12 cellular contexts compared by ENCODE assay signal in the genomic region with DNA sequence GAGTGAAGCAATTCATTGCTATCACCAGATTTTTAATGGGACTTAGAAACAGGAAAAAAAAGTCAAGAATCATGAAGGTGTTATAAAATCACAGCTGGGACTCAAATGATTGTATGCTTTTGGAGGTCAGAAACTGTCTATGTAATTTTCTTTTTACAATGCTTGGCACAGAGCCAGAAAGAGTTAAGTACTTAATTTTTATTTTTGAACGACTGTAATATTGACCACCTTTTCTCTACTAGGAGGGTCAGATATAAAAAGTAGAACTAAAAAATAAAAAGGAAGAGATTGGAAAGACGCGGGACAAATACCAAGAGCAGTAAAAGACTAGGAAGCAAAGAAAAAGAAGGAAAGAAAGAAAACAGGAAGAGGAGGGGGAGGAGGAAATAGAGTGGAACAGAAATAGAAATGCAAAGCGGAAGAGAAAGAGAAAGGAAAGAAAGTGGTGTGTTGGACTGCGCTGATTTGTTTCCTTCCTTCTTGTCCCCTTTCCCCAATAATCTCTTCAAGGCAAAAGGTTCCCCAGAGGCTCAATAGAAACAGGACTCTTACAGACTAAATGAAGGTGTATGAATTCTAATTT. TPM values are rescaled to one million over a fixed set of nuclear protein-coding genes. Genes with fewer than 3 reads are reported as not detected.
DNase-seq lines count a peak whose midpoint lies in the region; ATAC-seq and TF ChIP-seq lines count a peak whose summit lies in the region.
"Had no signal": no experiment of that assay in that cellular context is flagged by ENCODE, and none has a peak within 500 bp of the region (broad histone marks: within the 10 kb centered on the region; RNA-seq: fewer than 3 reads in every experiment).

No MANE protein-coding gene starts in this region.

- peaks cover 5% of the 10 kb centered on the region for H3K9me3 ChIP-seq in DND-41 (ENCODE audit: insufficient read depth, low read length, severe bottlenecking)
- no peaks in the 10 kb centered on the region for H3K9me3 ChIP-seq in uterus

- peaks cover 4% of the 10 kb centered on the region; the same call in 1 of the 2 replicates for H3K9me2 ChIP-seq in GM23338 (ENCODE audit: insufficient read depth)

- peaks cover 13% of the 10 kb centered on the region for H3K9me3 Mint-ChIP-seq in GM23338
- H3K9me3 Mint-ChIP-seq in memory B cell, result peaks cover 1% of the 10 kb centered on the region

- H3K27me3 Mint-ChIP-seq in GM23338 (ENCODE audit: insufficient read depth, low read depth, poor library complexity) (no peaks in the 10 kb centered on the region), memory B cell (no peaks in the 10 kb centered on the region)

- H3K27me3 ChIP-seq in DND-41 (ENCODE audit: insufficient read depth, low read length, poor library complexity), result no peaks in the 10 kb centered on the region
- H3K27me3 ChIP-seq in GM23338 (ENCODE audit: insufficient read depth), result no peaks in the 10 kb centered on the region
- no peaks in the 10 kb centered on the region for H3K27me3 ChIP-seq in uterus

- H3F3A ChIP-seq in GM23338 (replicated peaks; ENCODE audit: low read depth), result no peaks in the 10 kb centered on the region

- H3K27ac Mint-ChIP-seq in GM23338, result peak overlapping the region; percentile 28; the same call in 1 of the 2 replicates
- peak overlapping the region; percentile 91 for H3K27ac Mint-ChIP-seq in memory B cell

- peaks cover 4% of the 10 kb centered on the region; the same call in 1 of the 3 replicates for H3K4me1 Mint-ChIP-seq in GM23338
- peaks cover 38% of the 10 kb centered on the region for H3K4me1 Mint-ChIP-seq in memory B cell

- no peaks in the 10 kb centered on the region for H3K36me3 ChIP-seq in DND-41 (ENCODE audit: insufficient read depth, low read length)
- H3K36me3 ChIP-seq in GM23338 (ENCODE audit: insufficient read depth), result no peaks in the 10 kb centered on the region
- H3K36me3 ChIP-seq in uterus, result no peaks in the 10 kb centered on the region

- H3K27ac ChIP-seq in DND-41 (ENCODE audit: low read length) (peak overlapping the region; percentile 68), GM23338 (ENCODE audit: low read depth) (no peak overlapping the region), uterus (no peak overlapping the region)

- H4K20me1 ChIP-seq in DND-41 (ENCODE audit: insufficient read depth, low read length) (no peaks in the 10 kb centered on the region), GM23338 (replicated peaks; ENCODE audit: insufficient read depth) (no peaks in the 10 kb centered on the region)

- H3K79me2 ChIP-seq in DND-41 (ENCODE audit: insufficient read depth, low read length) (peaks cover 26% of the 10 kb centered on the region), GM23338 (replicated peaks; ENCODE audit: insufficient read depth) (no peaks in the 10 kb centered on the region)

- no peak for ATAC-seq in DND-41 (ENCODE audit: insufficient read depth, low read depth)
- ATAC-seq in GM23338, result no peak
- ATAC-seq in memory B cell (ENCODE audit: low read depth), result peak; percentile 63
- no peak for ATAC-seq in HG02798 (IDR thresholded peaks at IDR 0.05; ENCODE audit: poor library complexity, unreplicated experiment)
- ATAC-seq: SK-N-SH treated with all-trans-retinoic acid at 6 μM for 48 hours had no signal

- H3K4me2 ChIP-seq in DND-41 (ENCODE audit: insufficient read depth, low read length) (peak overlapping the region; percentile 76), GM23338 (no peak overlapping the region)

- H3K9ac ChIP-seq in DND-41 (ENCODE audit: low read depth, low read length), result peak overlapping the region; percentile 67

- H3K4me3 ChIP-seq in DND-41 (ENCODE audit: low read depth in 1 of 2, low read length in 2 of 2), result peak overlapping the region; percentile 6 to 54; a peak in 2 of 4 replicates
- no peak overlapping the region for H3K4me3 ChIP-seq in GM23338
- no peak overlapping the region for H3K4me3 ChIP-seq in uterus

- no peak overlapping the region for H3K4me3 Mint-ChIP-seq in GM23338
- peak overlapping the region; percentile 89 for H3K4me3 Mint-ChIP-seq in memory B cell

- TF ChIP-seq POLR2A in uterus (IDR thresholded peaks at IDR 0.05), result no peak

- no peak for DNase-seq in DND-41
- DNase-seq in GM23338 (ENCODE audit: low spot score), result no peak
- DNase-seq in RPMI7951 (ENCODE audit: low read depth), result peak; percentile 49
- DNase-seq in memory B cell (ENCODE audit: low spot score in 2 of 2), result peak in 1 of 2 donors; percentile 29
- no peak for DNase-seq in uterus
- no peak for DNase-seq in GM20000 (ENCODE audit: low spot score)
- DNase-seq: central memory CD4-positive, alpha-beta T cell; foreskin melanocyte; GOT3; NCI-H187 treated with DMSO at 0.1 percent for 48 hours had no signal

- H3K4me1 ChIP-seq in DND-41 (ENCODE audit: insufficient read depth, low read length), result peaks cover 44% of the 10 kb centered on the region
- no peaks in the 10 kb centered on the region for H3K4me1 ChIP-seq in GM23338 (ENCODE audit: insufficient read depth)
- no peaks in the 10 kb centered on the region for H3K4me1 ChIP-seq in uterus

- TF ChIP-seq CTCF in DND-41 (IDR thresholded peaks at IDR 0.05; ENCODE audit: borderline replicate concordance, extremely low read depth, low read length, poor library complexity, severe bottlenecking), result no peak
- TF ChIP-seq CTCF in GM23338 (conservative IDR thresholded peaks at IDR 0.05; ENCODE audit: low read depth in 2 of 2), result no peak
- no peak for TF ChIP-seq CTCF in uterus (IDR thresholded peaks at IDR 0.05)
- no peak for TF ChIP-seq CTCF in GM20000 (IDR thresholded peaks at IDR 0.05; ENCODE audit: extremely low read depth, missing control alignments)

- intact Hi-C loops in uterus (cut with DNase I; ENCODE audit: low total_unique reads), result no loop called here

- H2AFZ ChIP-seq in DND-41 (ENCODE audit: low read depth, low read length), result no peak overlapping the region
- no peak overlapping the region for H2AFZ ChIP-seq in GM23338

- H3K36me3 Mint-ChIP-seq in GM23338 (ENCODE audit: low read depth) (peaks cover 12% of the 10 kb centered on the region), memory B cell (peaks cover 20% of the 10 kb centered on the region)

TF ChIP-seq in GM23338, 12 proteins besides CTCF, POLR2A, EP300 and RAD21:
- TF ChIP-seq ZNF331 (CRISPR knock-in tag; IDR thresholded peaks at IDR 0.05; ENCODE audit: low read depth) (no peak), STAT1 (IDR thresholded peaks at IDR 0.05; ENCODE audit: unreplicated experiment) (no peak), EZH2phosphoT487 (IDR thresholded peaks at IDR 0.05; ENCODE audit: unreplicated experiment) (no peak), ZNF114 (CRISPR knock-in tag; IDR thresholded peaks at IDR 0.05) (no peak), NANOG (IDR thresholded peaks at IDR 0.05; ENCODE audit: borderline replicate concordance) (no peak)

RNA-seq across cellular contexts. Expression of gene C1GALT1, which starts 23.2 kb away (rescaled TPM):
- total RNA-seq in GM23338 (2014; rRNA removed; shearing (Covaris generic)), result 203 and 261 TPM in 2 replicates
- 48.5 and 58.2 TPM in 2 replicates for polyA plus RNA-seq in GM23338 (2016; fragmentation: Nextera tagmentation; extraction: Ambion mirVana)
- total RNA-seq in RPMI7951 (2014; rRNA removed; shearing (Covaris generic)), result 44.9 and 60.0 TPM in 2 replicates
- 10 to 100 TPM in 3 of 4 donors, 1 to 10 TPM in 1; 1.3 to 41.6 (median 15.1) TPM for total RNA-seq in uterus

Comparison
In these comparisons a context has a peak if more than half of its experiments do, and no peak if none do; other contexts are left out.
1. H3K4me3 ChIP-seq: peak in DND-41 (2 of 2); none in GM23338 (single experiment) and uterus (0 of 2).